8 cellular contexts compared by ENCODE assay signal in genomic region chr5:149618581-149619248, GRCh38. TPM values are rescaled to one million over a fixed set of nuclear protein-coding genes. Genes with fewer than 3 reads are reported as not detected.
A peak's percentile ranks its signal among the peaks of the same experiment; 100 is the strongest.
DNase-seq lines count a peak whose midpoint lies in the region; ATAC-seq and TF ChIP-seq lines count a peak whose summit lies in the region.

No MANE protein-coding gene starts in this region.

- peaks cover 0 to 25% (median 5%) of the 10 kb centered on the region in 4 donors for H3K4me1 ChIP-seq in tibial nerve

- no peaks in the 10 kb centered on the region for H3K27me3 ChIP-seq in tibial nerve

- no peaks in the 10 kb centered on the region for H3K9me3 ChIP-seq in tibial nerve

- no peak overlapping the region for H3K4me3 ChIP-seq in tibial nerve

- DNase-seq in Caki2 (ENCODE audit: low read depth): peak; percentile 60
- DNase-seq in RPMI7951 (ENCODE audit: low read depth): peak; percentile 76
- DNase-seq in cerebellar nuclear complex (lab: John Stamatoyannopoulos, UW): peak; percentile 30 to 47
- DNase-seq in left kidney (ENCODE audit: low read depth, low spot score): peak; percentile 80
- DNase-seq in tibial nerve (ENCODE audit: low spot score in 2 of 2): no peak
- DNase-seq in central memory CD4-positive, alpha-beta T cell: no peak

- no peak for TF ChIP-seq POLR2A in tibial nerve (IDR thresholded peaks at IDR 0.05)

- WGBS in tibial nerve, 2 donors: 27 to 34% methylated on average over 9 of the region's 9 CpGs

- peaks cover 5 to 92% (median 9%) of the 10 kb centered on the region in 3 donors for H3K36me3 ChIP-seq in tibial nerve

- TF ChIP-seq CTCF in tibial nerve (IDR thresholded peaks at IDR 0.05): peak; percentile 47 to 72 (median 58)

- ATAC-seq in GM18907 (IDR thresholded peaks at IDR 0.05; ENCODE audit: unreplicated experiment) (peak; percentile 52), HG03571 (IDR thresholded peaks at IDR 0.05; ENCODE audit: unreplicated experiment) (peak; percentile 41)

- TF ChIP-seq EP300 in tibial nerve (IDR thresholded peaks at IDR 0.05): peak in 1 of 2 donors; percentile 6

- H3K27ac ChIP-seq in tibial nerve: peak overlapping the region in 3 of 4 donors; percentile 25 to 61 (median 38)

- in situ Hi-C loops in Caki2 (cut with HindIII; ENCODE audit: low pct_unique_long_range_greater_than_20kb, low sequenced_read_pairs): no loop called here

RNA-seq across cellular contexts. Expression of gene ARHGEF37, which starts 37.4 kb away (rescaled TPM):
- 3.8 and 5.0 TPM in 2 replicates for total RNA-seq in Caki2 (2014; rRNA removed; shearing (Covaris generic); ENCODE audit: low replicate concordance)
- total RNA-seq in RPMI7951 (2014; rRNA removed; shearing (Covaris generic)): 0.24 and 0.29 TPM in 2 replicates
- total RNA-seq in tibial nerve: 10 to 100 TPM; 28.8 to 73.7 (median 62.7) TPM

Comparison
In these comparisons a context has a peak if more than half of its experiments do, and no peak if none do; other contexts are left out.
1. DNase-seq: peak in Caki2 (single experiment), RPMI7951 (single experiment), cerebellar nuclear complex (2 of 2) and left kidney (single experiment); none in tibial nerve (0 of 2) and central memory CD4-positive, alpha-beta T cell (single experiment).